Comparison of ENCODE assay signal across 37 cellular contexts in genomic region chr2:218523651-218524050, GRCh38. TPM values are rescaled to one million over a fixed set of nuclear protein-coding genes. Genes with fewer than 3 reads are reported as not detected.
A peak's percentile ranks its signal among the peaks of the same experiment; 100 is the strongest.
DNase-seq lines count a peak whose midpoint lies in the region; ATAC-seq, FAIRE-seq and TF ChIP-seq lines count a peak whose summit lies in the region.
"Had no signal": no experiment of that assay in that cellular context is flagged by ENCODE, and none has a peak within 500 bp of the region (broad histone marks: within the 10 kb centered on the region; RNA-seq: fewer than 3 reads in every experiment).

No MANE protein-coding gene starts in this region.

- TF ChIP-seq RAD21 in HepG2 (CRISPR knock-in tag; IDR thresholded peaks at IDR 0.05) = no peak

- no TSS peak for BruUV-seq in HepG2 (replicated peaks; lab: Mats Ljungman, UMichigan)
- TSS peak; percentile 11 for BruUV-seq in OCI-LY7 (replicated peaks; lab: Mats Ljungman, UMichigan)

- H4K20me1 ChIP-seq in HepG2 (ENCODE audit: insufficient read depth, low read length) = no peaks in the 10 kb centered on the region
- H4K20me1 ChIP-seq in OCI-LY7 (ENCODE audit: insufficient read depth, low read length) = no peaks in the 10 kb centered on the region
- H4K20me1 ChIP-seq: BLaER1; BLaER1 treated with 17β-estradiol and CSF1 and Interleukin-3, amounts not matched to agents 10 nM and 100 nM had no signal

- ATAC-seq in activated T-cell treated with anti-CD3 and anti-CD28 coated beads, Interleukin-2, amount 50 U/mL, for 72 hours (replicated peaks in 1 of 2) = no peak
- ATAC-seq in HepG2 = no peak
- ATAC-seq in right lobe of liver = no peak
- ATAC-seq: A549; CD8-positive, alpha-beta T cell had no signal

- no peak for TF ChIP-seq EP300 in HepG2 (IDR thresholded peaks at IDR 0.05; ENCODE audit: low read depth in 2 of 2, low read length in 2 of 2)
- TF ChIP-seq EP300 in HepG2 (CRISPR knock-in tag; IDR thresholded peaks at IDR 0.05; ENCODE audit: borderline replicate concordance) = no peak

- H3K27me3 ChIP-seq in HepG2 (ENCODE audit: control insufficient read depth in 1 of 2, insufficient read depth in 2 of 2, low read length in 2 of 2) (no peaks in the 10 kb centered on the region), right lobe of liver (no peaks in the 10 kb centered on the region), esophagus squamous epithelium (no peaks in the 10 kb centered on the region)
- H3K27me3 ChIP-seq: BE2C; BLaER1; BLaER1 treated with 17β-estradiol and CSF1 and Interleukin-3, amounts not matched to agents 10 nM and 100 nM had no signal

- TF ChIP-seq CTCF in HepG2 (CRISPR knock-in tag; IDR thresholded peaks at IDR 0.05) (no peak), right lobe of liver (IDR thresholded peaks at IDR 0.05) (no peak), HEK293 (tag by site-specific recombination; IDR thresholded peaks at IDR 0.05) (no peak), OCI-LY7 (conservative IDR thresholded peaks at IDR 0.05; ENCODE audit: low read length) (no peak), esophagus squamous epithelium (IDR thresholded peaks at IDR 0.05) (no peak)

- H3K9me3 ChIP-seq in HepG2 (ENCODE audit: low read length) = peaks cover 19% of the 10 kb centered on the region
- no peaks in the 10 kb centered on the region for H3K9me3 ChIP-seq in right lobe of liver
- no peaks in the 10 kb centered on the region for H3K9me3 ChIP-seq in HEK293 (ENCODE audit: control insufficient read depth, insufficient read depth, low read depth, low read length)
- no peaks in the 10 kb centered on the region for H3K9me3 ChIP-seq in OCI-LY7 (ENCODE audit: low read length)
- H3K9me3 ChIP-seq in esophagus squamous epithelium = no peaks in the 10 kb centered on the region

- H3K4me2 ChIP-seq in HepG2 (ENCODE audit: low read depth, low read length) (no peak overlapping the region), OCI-LY7 (ENCODE audit: low read length) (no peak overlapping the region)
- H3K4me2 ChIP-seq: A549; BLaER1; BLaER1 treated with 17β-estradiol and CSF1 and Interleukin-3, amounts not matched to agents 10 nM and 100 nM had no signal

- DNase-seq in activated T-cell treated with anti-CD3 and anti-CD28 coated beads, Interleukin-2, amount 50 U/mL, for 72 hours = no peak
- no peak for DNase-seq in activated T-cell treated with anti-CD3 and anti-CD28 coated beads, Interleukin-2, amount 50 U/mL, for 48 hours
- DNase-seq in HepG2 (ENCODE audit: low spot score) (no peak), right lobe of liver (no peak), OCI-LY7 (ENCODE audit: low spot score) (no peak), esophagus squamous epithelium (lab: John Stamatoyannopoulos, UW) (no peak)
- no peak for DNase-seq in stimulated activated naive CD4-positive, alpha-beta T cell (lab: John Stamatoyannopoulos, UW)
- DNase-seq: 8988T; ACHN; AML-193; BE2C; C1 segment of cervical spinal cord; Caco-2; Calu3; CD4-positive, alpha-beta memory T cell; CD4-positive, alpha-beta T cell; CD4-positive, CD25-positive, alpha-beta regulatory T cell; CD8-positive, alpha-beta memory T cell; CD8-positive, alpha-beta T cell; COR-L47; DMS 273 treated with DMSO at 0.1 percent for 48 hours; DMS153; DMS53; DMS79; DMS79 treated with DMSO at 0.1 percent for 48 hours; DND-41; EL had no signal

- H3K9me2 ChIP-seq in OCI-LY7 (ENCODE audit: insufficient read depth, low read length) = no peaks in the 10 kb centered on the region

- no peak for FAIRE-seq in HepG2 (lab: Jason Lieb, UNC)
- FAIRE-seq: A204.1, A549, D721Med had no signal

- no peak overlapping the region for H3K4me3 Mint-ChIP-seq in activated T-cell treated with anti-CD3 and anti-CD28 coated beads, Interleukin-2, amount 50 U/mL, for 72 hours
- H3K4me3 Mint-ChIP-seq: B cell; CD14-positive monocyte; CD4-positive, alpha-beta memory T cell; CD4-positive, alpha-beta T cell; CD4-positive, CD25-positive, alpha-beta regulatory T cell; CD8-positive, alpha-beta memory T cell; CD8-positive, alpha-beta T cell had no signal

- H3K4me1 ChIP-seq in HepG2 (ENCODE audit: insufficient read depth, low read length) (no peaks in the 10 kb centered on the region), right lobe of liver (no peaks in the 10 kb centered on the region), HEK293 (ENCODE audit: control insufficient read depth, insufficient read depth, low read length) (no peaks in the 10 kb centered on the region), OCI-LY7 (ENCODE audit: insufficient read depth, low read length, poor library complexity, severe bottlenecking) (no peaks in the 10 kb centered on the region), esophagus squamous epithelium (no peaks in the 10 kb centered on the region)
- H3K4me1 ChIP-seq: A549; BE2C; BLaER1; BLaER1 treated with 17β-estradiol and CSF1 and Interleukin-3, amounts not matched to agents 10 nM and 100 nM; Caco-2 had no signal

- POLR2A ChIA-PET in HepG2 (lab: Yijun Ruan, JAX) (no interaction called here), HEK293 (lab: Yijun Ruan, JAX) (no interaction called here), OCI-LY7 (lab: Charles Lee) (no interaction called here)

- H3K27ac Mint-ChIP-seq in activated T-cell treated with anti-CD3 and anti-CD28 coated beads, Interleukin-2, amount 50 U/mL, for 72 hours = peak overlapping the region; percentile 66
- H3K27ac Mint-ChIP-seq: B cell; CD4-positive, alpha-beta T cell; CD8-positive, alpha-beta T cell had no signal

- H3K36me3 Mint-ChIP-seq in activated T-cell treated with anti-CD3 and anti-CD28 coated beads, Interleukin-2, amount 50 U/mL, for 72 hours (ENCODE audit: insufficient read depth in 2 of 2) = peaks cover 22 to 36% of the 10 kb centered on the region in 2 donors

- 97% methylated on average over 1 of the region's 1 CpG for WGBS in HepG2 (ENCODE audit: low lambda C conversion rate)
- WGBS in right lobe of liver (ENCODE audit: insufficient coverage, low coverage, low lambda C conversion rate, missing lambda C conversion rate) = 80% methylated on average over 1 of the region's 1 CpG
- WGBS in esophagus squamous epithelium, 2 donors = 87 to 93% methylated on average over 1 of the region's 1 CpG

- H3K27me3 Mint-ChIP-seq in activated T-cell treated with anti-CD3 and anti-CD28 coated beads, Interleukin-2, amount 50 U/mL, for 72 hours (ENCODE audit: low read depth) = no peaks in the 10 kb centered on the region
- H3K27me3 Mint-ChIP-seq: B cell; CD4-positive, alpha-beta memory T cell; CD4-positive, alpha-beta T cell; CD4-positive, CD25-positive, alpha-beta regulatory T cell; CD8-positive, alpha-beta memory T cell had no signal

- H3K9ac ChIP-seq in HepG2 (ENCODE audit: insufficient read depth, low read depth, low read length) = no peak overlapping the region
- H3K9ac ChIP-seq: BLaER1; BLaER1 treated with 17β-estradiol and CSF1 and Interleukin-3, amounts not matched to agents 10 nM and 100 nM had no signal

- H2AFZ ChIP-seq in HepG2 (ENCODE audit: low read length) (no peak overlapping the region), OCI-LY7 (ENCODE audit: low read length) (no peak overlapping the region)

- CTCF ChIA-PET in HepG2 (lab: Yijun Ruan, JAX; ENCODE audit: low intra/inter-chr PET ratio, low total read pairs) = no interaction called here
- CTCF ChIA-PET in HEK293 (lab: Yijun Ruan, JAX) = no interaction called here
- CTCF ChIA-PET in OCI-LY7 (lab: Charles Lee; ENCODE audit: unreplicated experiment) = no interaction called here

- in situ Hi-C loops in HepG2 (cut with HindIII; ENCODE audit: extremely low pct_ligation_motif_present, low pct_unique_long_range_greater_than_20kb) = no loop called here

- H3K9me3 Mint-ChIP-seq in activated T-cell treated with anti-CD3 and anti-CD28 coated beads, Interleukin-2, amount 50 U/mL, for 72 hours = peaks cover 0 to 2% of the 10 kb centered on the region in 2 donors
- H3K9me3 Mint-ChIP-seq: CD4-positive, alpha-beta memory T cell; CD8-positive, alpha-beta T cell had no signal

- no peaks in the 10 kb centered on the region for H3K79me2 ChIP-seq in HepG2 (ENCODE audit: insufficient read depth, low read length)
- H3K79me2 ChIP-seq in OCI-LY7 (ENCODE audit: insufficient read depth, low read depth, low read length) = no peaks in the 10 kb centered on the region

- H3K27ac ChIP-seq in HepG2 (ENCODE audit: extremely low read length, insufficient read depth, low read length) (no peak overlapping the region), right lobe of liver (no peak overlapping the region), HEK293 (ENCODE audit: extremely low read depth, low read depth, low read length) (no peak overlapping the region), OCI-LY7 (ENCODE audit: low read depth, low read length, poor library complexity, severe bottlenecking) (no peak overlapping the region), esophagus squamous epithelium (no peak overlapping the region)
- H3K27ac ChIP-seq: 22Rv1; A549; BLaER1; BLaER1 treated with 17β-estradiol and CSF1 and Interleukin-3, amounts not matched to agents 10 nM and 100 nM; C4-2B had no signal

- H3K36me3 ChIP-seq in HepG2 (replicated peaks in 1 of 2; ENCODE audit: control insufficient read depth in 1 of 2, insufficient read depth in 2 of 2, low read length in 2 of 2) = peaks cover 14 to 69% of the 10 kb centered on the region in 2 experiments
- peaks cover 0 to 15% (median 3%) of the 10 kb centered on the region in 4 donors for H3K36me3 ChIP-seq in right lobe of liver
- H3K36me3 ChIP-seq in HEK293 (ENCODE audit: control insufficient read depth in 2 of 2, insufficient read depth in 1 of 2, low read length in 2 of 2) = peaks cover 50 to 83% of the 10 kb centered on the region in 2 experiments
- peaks cover 94% of the 10 kb centered on the region for H3K36me3 ChIP-seq in OCI-LY7 (ENCODE audit: insufficient read depth, low read length)
- peaks cover 0 to 90% (median 21%) of the 10 kb centered on the region in 3 donors for H3K36me3 ChIP-seq in esophagus squamous epithelium

- intact Hi-C loops in HepG2 (cut with micrococcal nuclease; ENCODE audit: unreplicated experiment) = no loop called here
- intact Hi-C loops in right lobe of liver (cut with DNase I) = no loop called here
- intact Hi-C loops in OCI-LY7 (cut with micrococcal nuclease; ENCODE audit: unreplicated experiment) = no loop called here
- intact Hi-C loops in esophagus squamous epithelium (cut with DNase I) = no loop called here

- peaks cover 10% of the 10 kb centered on the region for H3K4me1 Mint-ChIP-seq in activated T-cell treated with anti-CD3 and anti-CD28 coated beads, Interleukin-2, amount 50 U/mL, for 72 hours (ENCODE audit: low read depth)
- H3K4me1 Mint-ChIP-seq: B cell; CD14-positive monocyte; CD8-positive, alpha-beta memory T cell had no signal

- TF ChIP-seq POLR2A in HepG2 (IDR thresholded peaks at IDR 0.05; ENCODE audit: insufficient read depth in 1 of 2, low read depth in 2 of 2, low read length in 2 of 2) = no peak
- TF ChIP-seq POLR2A in right lobe of liver (IDR thresholded peaks at IDR 0.05) = no peak
- TF ChIP-seq POLR2A in esophagus squamous epithelium (IDR thresholded peaks at IDR 0.05) = no peak

- no peak overlapping the region for H3K4me3 ChIP-seq in HepG2 (replicated peaks in 1 of 3; ENCODE audit: insufficient read depth in 1 of 3, low read depth in 2 of 3, low read length in 3 of 3)
- no peak overlapping the region for H3K4me3 ChIP-seq in right lobe of liver
- H3K4me3 ChIP-seq in HEK293 (ENCODE audit: low read depth, low read length) = no peak overlapping the region
- H3K4me3 ChIP-seq in OCI-LY7 (ENCODE audit: low read depth, low read length, poor library complexity, severe bottlenecking) = no peak overlapping the region
- H3K4me3 ChIP-seq in esophagus squamous epithelium = no peak overlapping the region
- H3K4me3 ChIP-seq: A549; BLaER1; BLaER1 treated with 17β-estradiol and CSF1 and Interleukin-3, amounts not matched to agents 10 nM and 100 nM had no signal

RNA-seq across cellular contexts. Expression of gene USP37, which starts 44.5 kb away (rescaled TPM):
- 10 to 100 TPM; 31.6 to 35.3 TPM for total RNA-seq in activated T-cell treated with anti-CD3 and anti-CD28 coated beads, Interleukin-2, amount 50 U/mL, for 72 hours
- total RNA-seq in HepG2 (2016; rRNA removed; fragmentation: Illumina TruSeq; extraction: Trizol) (30.6 and 36.2 TPM in 2 replicates), right lobe of liver (1 to 10 TPM; 4.8 to 8.9 (median 6.7) TPM), OCI-LY7 (2022) (32.4 and 33.0 TPM in 2 replicates), esophagus squamous epithelium (10 to 100 TPM in 1 of 4 donors, 1 to 10 TPM in 3; 6.0 to 10.9 (median 7.8) TPM)
- total RNA-seq in HepG2 (2016; cell fraction: cytosol; rRNA removed; fragmentation: Illumina TruSeq; extraction: Trizol; ENCODE audit: low read depth) = 20.5 and 21.3 TPM in 2 replicates
- total RNA-seq in HepG2 (2016; cell fraction: insoluble cytoplasmic fraction; rRNA removed; fragmentation: Illumina TruSeq; extraction: Trizol) = 28.6 and 34.8 TPM in 2 replicates
- 15.4 and 17.1 TPM in 2 replicates for total RNA-seq in HepG2 (2016; cell fraction: membrane; rRNA removed; fragmentation: Illumina TruSeq; extraction: Trizol)
- 31.4 and 32.1 TPM in 2 replicates for total RNA-seq in HepG2 (2016; cell fraction: nucleus; rRNA removed; fragmentation: Illumina TruSeq; extraction: Trizol)
- 6.5 and 6.6 TPM in 2 replicates for polyA plus RNA-seq in HepG2 (2011; rRNA removed)
- polyA plus RNA-seq in HepG2 (2011; cell fraction: cytosol; rRNA removed) = 2.2 and 3.7 TPM in 2 replicates
- polyA plus RNA-seq in HepG2 (2011; cell fraction: nucleus; rRNA removed) = 5.9 and 6.5 TPM in 2 replicates
- 8.9 and 9.8 TPM in 2 replicates for polyA plus RNA-seq in HepG2 (2012)
- 1.3 and 1.9 TPM in 2 replicates for polyA plus RNA-seq in HepG2 (2016; cell fraction: cytosol; fragmentation: Illumina TruSeq; extraction: Trizol; ENCODE audit: low read depth)
- 11.5 and 12.3 TPM in 2 replicates for polyA plus RNA-seq in HepG2 (2016; cell fraction: insoluble cytoplasmic fraction; fragmentation: Illumina TruSeq; extraction: Trizol; ENCODE audit: low read depth)
- 2.8 and 2.9 TPM in 2 replicates for polyA plus RNA-seq in HepG2 (2016; cell fraction: membrane; fragmentation: Illumina TruSeq; extraction: Trizol; ENCODE audit: low read depth)
- polyA plus RNA-seq in HepG2 (2016; cell fraction: nucleus; fragmentation: Illumina TruSeq; extraction: Trizol; ENCODE audit: insufficient read depth, low read depth) = 18.1 and 19.2 TPM in 2 replicates
- 9.1 and 9.8 TPM in 2 replicates for polyA minus RNA-seq in HepG2 (2011; rRNA and poly(A)+ RNA removed; ENCODE audit: low replicate concordance)
- polyA minus RNA-seq in HepG2 (2011; cell fraction: cytosol; rRNA and poly(A)+ RNA removed) = 18.1 and 20.4 TPM in 2 replicates
- 43.1 and 55.2 TPM in 2 replicates for polyA minus RNA-seq in HepG2 (2011; cell fraction: nucleus; rRNA and poly(A)+ RNA removed)
- total RNA-seq in OCI-LY7 (2014; rRNA removed; shearing (Covaris generic)) = 23.3 and 31.4 TPM in 2 replicates

RNA-seq across cellular contexts. Expression of gene CNOT9, which starts 45.0 kb away (rescaled TPM):
- total RNA-seq in activated T-cell treated with anti-CD3 and anti-CD28 coated beads, Interleukin-2, amount 50 U/mL, for 72 hours = 10 to 100 TPM; 80.8 to 82.9 TPM
- total RNA-seq in HepG2 (2016; rRNA removed; fragmentation: Illumina TruSeq; extraction: Trizol) (92.4 and 101 TPM in 2 replicates), right lobe of liver (10 to 100 TPM; 11.8 to 39.3 (median 19.2) TPM), OCI-LY7 (2022) (92.2 and 94.2 TPM in 2 replicates), esophagus squamous epithelium (10 to 100 TPM; 30.4 to 58.3 (median 40.0) TPM)
- 20.1 and 22.8 TPM in 2 replicates for total RNA-seq in HepG2 (2016; cell fraction: cytosol; rRNA removed; fragmentation: Illumina TruSeq; extraction: Trizol; ENCODE audit: low read depth)
- 90.5 and 108 TPM in 2 replicates for total RNA-seq in HepG2 (2016; cell fraction: insoluble cytoplasmic fraction; rRNA removed; fragmentation: Illumina TruSeq; extraction: Trizol)
- 62.2 and 62.5 TPM in 2 replicates for total RNA-seq in HepG2 (2016; cell fraction: membrane; rRNA removed; fragmentation: Illumina TruSeq; extraction: Trizol)
- 88.2 and 95.4 TPM in 2 replicates for total RNA-seq in HepG2 (2016; cell fraction: nucleus; rRNA removed; fragmentation: Illumina TruSeq; extraction: Trizol)
- 71.0 and 82.6 TPM in 2 replicates for polyA plus RNA-seq in HepG2 (2011; rRNA removed)
- polyA plus RNA-seq in HepG2 (2011; cell fraction: cytosol; rRNA removed) = 49.8 and 55.3 TPM in 2 replicates
- polyA plus RNA-seq in HepG2 (2011; cell fraction: nucleus; rRNA removed) = 87.2 and 87.7 TPM in 2 replicates
- 33.2 and 42.6 TPM in 2 replicates for polyA plus RNA-seq in HepG2 (2012)
- 11.3 and 14.7 TPM in 2 replicates for polyA plus RNA-seq in HepG2 (2016; cell fraction: cytosol; fragmentation: Illumina TruSeq; extraction: Trizol; ENCODE audit: low read depth)
- 92.0 and 94.6 TPM in 2 replicates for polyA plus RNA-seq in HepG2 (2016; cell fraction: insoluble cytoplasmic fraction; fragmentation: Illumina TruSeq; extraction: Trizol; ENCODE audit: low read depth)
- polyA plus RNA-seq in HepG2 (2016; cell fraction: membrane; fragmentation: Illumina TruSeq; extraction: Trizol; ENCODE audit: low read depth) = 34.0 and 37.1 TPM in 2 replicates
- 131 TPM in 2 replicates for polyA plus RNA-seq in HepG2 (2016; cell fraction: nucleus; fragmentation: Illumina TruSeq; extraction: Trizol; ENCODE audit: insufficient read depth, low read depth)
- 120 and 128 TPM in 2 replicates for polyA minus RNA-seq in HepG2 (2011; rRNA and poly(A)+ RNA removed; ENCODE audit: low replicate concordance)
- 63.2 and 66.3 TPM in 2 replicates for polyA minus RNA-seq in HepG2 (2011; cell fraction: cytosol; rRNA and poly(A)+ RNA removed)
- polyA minus RNA-seq in HepG2 (2011; cell fraction: nucleus; rRNA and poly(A)+ RNA removed) = 109 and 117 TPM in 2 replicates
- 67.8 and 71.6 TPM in 2 replicates for total RNA-seq in OCI-LY7 (2014; rRNA removed; shearing (Covaris generic))
